1 cellular context compared by ENCODE assay signal in the genomic region with DNA sequence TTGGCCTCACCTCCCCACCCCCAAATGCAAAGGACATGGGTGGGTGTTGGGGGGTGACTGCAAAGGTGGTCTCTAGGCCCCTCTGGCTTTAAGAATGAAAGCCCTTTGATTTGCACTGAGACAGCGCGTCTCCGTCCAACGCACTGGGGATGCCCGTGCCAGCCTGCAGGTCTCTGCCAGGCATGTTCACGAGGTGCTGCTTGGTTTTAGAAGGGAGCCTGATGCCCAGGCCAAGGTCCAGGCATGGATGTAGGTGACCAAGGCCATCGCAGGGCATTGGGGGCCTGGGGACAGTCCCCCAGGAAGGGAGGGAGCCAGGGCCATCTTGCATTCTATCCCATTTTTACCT.
TF ChIP-seq lines count a peak whose summit lies in the region.

No MANE protein-coding gene starts in this region.

TF ChIP-seq in A549, 52 proteins besides CTCF, POLR2A, EP300 and RAD21:
- TF ChIP-seq NR3C1 (IDR thresholded peaks at IDR 0.05) (no peak), ZC3H11A (IDR thresholded peaks at IDR 0.05) (no peak), ATOH8 (CRISPR knock-in tag; IDR thresholded peaks at IDR 0.05; ENCODE audit: low read depth) (no peak), RARB (CRISPR knock-in tag; IDR thresholded peaks at IDR 0.05) (no peak), HDAC2 (IDR thresholded peaks at IDR 0.05) (no peak), E2F6 (IDR thresholded peaks at IDR 0.05; ENCODE audit: borderline replicate concordance, low read depth) (no peak), CBX8 (IDR thresholded peaks at IDR 0.05) (no peak), NPAS2 (CRISPR knock-in tag; IDR thresholded peaks at IDR 0.05; ENCODE audit: borderline replicate concordance) (no peak), EHMT2 (IDR thresholded peaks at IDR 0.05; ENCODE audit: low read depth) (no peak), PBX3 (IDR thresholded peaks at IDR 0.05) (no peak), HOXB13 (CRISPR knock-in tag; IDR thresholded peaks at IDR 0.05; ENCODE audit: low read depth) (no peak), ZNF302 (CRISPR knock-in tag; IDR thresholded peaks at IDR 0.05) (no peak), CBX2 (IDR thresholded peaks at IDR 0.05; ENCODE audit: borderline replicate concordance, low read depth) (no peak)
- TF ChIP-seq, protein P1, sequence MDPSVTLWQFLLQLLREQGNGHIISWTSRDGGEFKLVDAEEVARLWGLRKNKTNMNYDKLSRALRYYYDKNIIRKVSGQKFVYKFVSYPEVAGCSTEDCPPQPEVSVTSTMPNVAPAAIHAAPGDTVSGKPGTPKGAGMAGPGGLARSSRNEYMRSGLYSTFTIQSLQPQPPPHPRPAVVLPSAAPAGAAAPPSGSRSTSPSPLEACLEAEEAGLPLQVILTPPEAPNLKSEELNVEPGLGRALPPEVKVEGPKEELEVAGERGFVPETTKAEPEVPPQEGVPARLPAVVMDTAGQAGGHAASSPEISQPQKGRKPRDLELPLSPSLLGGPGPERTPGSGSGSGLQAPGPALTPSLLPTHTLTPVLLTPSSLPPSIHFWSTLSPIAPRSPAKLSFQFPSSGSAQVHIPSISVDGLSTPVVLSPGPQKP (IDR thresholded peaks at IDR 0.05; ENCODE audit: low read depth, low read length): no peak
- TF ChIP-seq, protein P2, sequence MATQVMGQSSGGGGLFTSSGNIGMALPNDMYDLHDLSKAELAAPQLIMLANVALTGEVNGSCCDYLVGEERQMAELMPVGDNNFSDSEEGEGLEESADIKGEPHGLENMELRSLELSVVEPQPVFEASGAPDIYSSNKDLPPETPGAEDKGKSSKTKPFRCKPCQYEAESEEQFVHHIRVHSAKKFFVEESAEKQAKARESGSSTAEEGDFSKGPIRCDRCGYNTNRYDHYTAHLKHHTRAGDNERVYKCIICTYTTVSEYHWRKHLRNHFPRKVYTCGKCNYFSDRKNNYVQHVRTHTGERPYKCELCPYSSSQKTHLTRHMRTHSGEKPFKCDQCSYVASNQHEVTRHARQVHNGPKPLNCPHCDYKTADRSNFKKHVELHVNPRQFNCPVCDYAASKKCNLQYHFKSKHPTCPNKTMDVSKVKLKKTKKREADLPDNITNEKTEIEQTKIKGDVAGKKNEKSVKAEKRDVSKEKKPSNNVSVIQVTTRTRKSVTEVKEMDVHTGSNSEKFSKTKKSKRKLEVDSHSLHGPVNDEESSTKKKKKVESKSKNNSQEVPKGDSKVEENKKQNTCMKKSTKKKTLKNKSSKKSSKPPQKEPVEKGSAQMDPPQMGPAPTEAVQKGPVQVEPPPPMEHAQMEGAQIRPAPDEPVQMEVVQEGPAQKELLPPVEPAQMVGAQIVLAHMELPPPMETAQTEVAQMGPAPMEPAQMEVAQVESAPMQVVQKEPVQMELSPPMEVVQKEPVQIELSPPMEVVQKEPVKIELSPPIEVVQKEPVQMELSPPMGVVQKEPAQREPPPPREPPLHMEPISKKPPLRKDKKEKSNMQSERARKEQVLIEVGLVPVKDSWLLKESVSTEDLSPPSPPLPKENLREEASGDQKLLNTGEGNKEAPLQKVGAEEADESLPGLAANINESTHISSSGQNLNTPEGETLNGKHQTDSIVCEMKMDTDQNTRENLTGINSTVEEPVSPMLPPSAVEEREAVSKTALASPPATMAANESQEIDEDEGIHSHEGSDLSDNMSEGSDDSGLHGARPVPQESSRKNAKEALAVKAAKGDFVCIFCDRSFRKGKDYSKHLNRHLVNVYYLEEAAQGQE (IDR thresholded peaks at IDR 0.05): no peak
TF ChIP-seq in A549: peak in this region for 0.
